In the genomic region with DNA sequence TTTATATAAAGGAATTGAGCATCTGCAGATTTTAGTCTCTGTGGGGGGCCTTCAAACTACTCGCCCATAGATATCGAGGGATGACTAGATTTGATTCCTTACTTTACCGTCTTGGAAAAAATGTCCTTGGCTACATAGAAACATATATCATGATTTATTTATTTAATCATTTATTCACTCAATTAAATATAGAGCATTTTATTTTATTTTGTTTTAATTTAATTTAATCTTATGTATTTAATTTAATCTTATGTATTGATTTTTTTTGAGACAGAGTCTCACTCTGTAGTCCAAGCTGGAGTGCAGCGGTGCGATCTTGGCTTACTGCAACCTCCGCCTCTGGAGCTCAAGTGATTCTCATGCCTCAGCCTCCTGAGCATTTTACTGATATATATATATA, we compare ENCODE assay signal across 25 cellular contexts.
"Had no signal": no experiment of that assay in that cellular context is flagged by ENCODE, and none has a peak within 500 bp of the region (broad histone marks: within the 10 kb centered on the region; RNA-seq: fewer than 3 reads in every experiment).

No MANE protein-coding gene starts in this region.

- H3K4me3 ChIP-seq: colonic mucosa, coronary artery, dorsolateral prefrontal cortex, esophagus muscularis mucosa, esophagus squamous epithelium, gastrocnemius medialis, gastroesophageal sphincter, heart left ventricle, hepatocyte had no signal

- H3K9me3 ChIP-seq: colonic mucosa, esophagus muscularis mucosa, esophagus squamous epithelium, gastrocnemius medialis, gastroesophageal sphincter, heart left ventricle had no signal

- DNase-seq: colonic mucosa; cortex of kidney; dermis blood vessel endothelial cell; dorsolateral prefrontal cortex; effector CD4-positive, alpha-beta T cell; effector CD8-positive, alpha-beta T cell; effector memory CD4-positive, alpha-beta T cell; effector memory CD8-positive, alpha-beta T cell; endodermal cell; erythroblast; esophagus squamous epithelium; foreskin fibroblast; foreskin keratinocyte; foreskin melanocyte; gastrocnemius medialis; glutamatergic neuron; head of caudate nucleus; heart left ventricle had no signal

- H3K27me3 Mint-ChIP-seq: dendritic cell treated with granulocyte-macrophage colony-stimulating factor and Interleukin-4, amounts not matched to agents 40 ng/mL and 50 ng/mL, for 4 days; effector memory CD8-positive, alpha-beta T cell had no signal

- H3K4me2 ChIP-seq: hepatocyte had no signal

- H3K9me3 Mint-ChIP-seq: dendritic cell treated with granulocyte-macrophage colony-stimulating factor and Interleukin-4, amounts not matched to agents 40 ng/mL and 50 ng/mL, for 4 days; endodermal cell had no signal

- H3K4me3 Mint-ChIP-seq: dendritic cell treated with granulocyte-macrophage colony-stimulating factor and Interleukin-4, amounts not matched to agents 40 ng/mL and 50 ng/mL, for 4 days; effector memory CD8-positive, alpha-beta T cell; endodermal cell had no signal

- H3K27ac ChIP-seq: colonic mucosa, coronary artery, dorsolateral prefrontal cortex, epithelial cell of prostate, esophagus muscularis mucosa, esophagus squamous epithelium, foreskin keratinocyte, gastrocnemius medialis, gastroesophageal sphincter, heart left ventricle, hepatocyte had no signal

- H3K79me2 ChIP-seq: hepatocyte had no signal

- H3K27me3 ChIP-seq: colonic mucosa, dorsolateral prefrontal cortex, esophagus muscularis mucosa, esophagus squamous epithelium, foreskin keratinocyte, gastrocnemius medialis, gastroesophageal sphincter, heart left ventricle, hepatocyte had no signal

- H3K36me3 ChIP-seq: colonic mucosa, esophagus muscularis mucosa, esophagus squamous epithelium, gastrocnemius medialis, gastroesophageal sphincter, heart left ventricle had no signal

- ATAC-seq: effector memory CD8-positive, alpha-beta T cell; esophagus mucosa; foreskin keratinocyte; gastrocnemius medialis; gastroesophageal sphincter; heart left ventricle had no signal

- H3K4me1 ChIP-seq: colonic mucosa, esophagus muscularis mucosa, esophagus squamous epithelium, foreskin keratinocyte, gastrocnemius medialis, gastroesophageal sphincter, heart left ventricle had no signal

- H3K27ac Mint-ChIP-seq: dendritic cell treated with granulocyte-macrophage colony-stimulating factor and Interleukin-4, amounts not matched to agents 40 ng/mL and 50 ng/mL, for 4 days; effector memory CD8-positive, alpha-beta T cell; endodermal cell had no signal

- H2AFZ ChIP-seq: hepatocyte had no signal
